ENCODE assay signal across 8 cellular contexts in genomic region chr22:37198290-37199102, GRCh38. TPM values are rescaled to one million over a fixed set of nuclear protein-coding genes. Genes with fewer than 3 reads are reported as not detected.
DNase-seq lines count a peak whose midpoint lies in the region; ATAC-seq, FAIRE-seq and TF ChIP-seq lines count a peak whose summit lies in the region.

No MANE protein-coding gene starts in this region.

- peak overlapping the region; percentile 58; the same call in 1 of the 2 replicates for H2BK120ac ChIP-seq in IMR-90 (ENCODE audit: low read depth, low read length)

- H3K36me3 ChIP-seq in IMR-90 (ENCODE audit: control insufficient read depth, insufficient read depth, low read length) = no peaks in the 10 kb centered on the region
- no peaks in the 10 kb centered on the region for H3K36me3 ChIP-seq in neuron (ENCODE audit: insufficient read depth, low read length)
- H3K36me3 ChIP-seq in stomach smooth muscle (ENCODE audit: control insufficient read depth in 2 of 2, insufficient read depth in 2 of 2, low read length in 2 of 2) = no peaks in the 10 kb centered on the region

- H3K4me2 ChIP-seq in IMR-90 (ENCODE audit: low read depth, low read length) = peak overlapping the region; percentile 82

- peak overlapping the region; percentile 87; the same call in 1 of the 2 replicates for H3K23ac ChIP-seq in IMR-90 (ENCODE audit: low read depth, low read length)

- H4K91ac ChIP-seq in IMR-90 (ENCODE audit: insufficient read depth, low read depth, low read length) = peak overlapping the region; percentile 86

- peak overlapping the region; percentile 86 for H3K56ac ChIP-seq in IMR-90 (ENCODE audit: extremely low read depth, insufficient read depth, low read length)

- CTCF ChIA-PET in IMR-90 (lab: Yijun Ruan, JAX) = interaction anchor here (1.3 to 1.5 kb wide), 3 partner anchors 11 to 108 kb away, joined by 3 to 5 read pairs (median 3); no protein-coding TSS in a partner anchor
- CTCF ChIA-PET in activated naive CD4-positive, alpha-beta T cell treated with anti-CD3 and anti-CD28 coated beads for 36 hours (lab: Charles Lee) = interaction anchor here (0.6 to 4.8 kb wide), 34 partner anchors 12 to 401 kb away, joined by 3 to 47 read pairs (median 5); partner anchors contain the start of genes IL2RB and KCTD17

- H4K8ac ChIP-seq in IMR-90 (ENCODE audit: low read depth in 2 of 2, low read length in 2 of 2) = peak overlapping the region; percentile 95 to 97

- TF ChIP-seq CTCF in IMR-90 (conservative IDR thresholded peaks at IDR 0.05; ENCODE audit: low read depth, low read length) = peak; percentile 82

- dilution Hi-C loops in IMR-90 (cut with HindIII; ENCODE audit: low sequenced_read_pairs, unreplicated experiment) = no loop called here

- POLR2A ChIA-PET in IMR-90 (lab: Charles Lee; ENCODE audit: unreplicated experiment) = no interaction called here

- peaks cover 7% of the 10 kb centered on the region for H3K9me1 ChIP-seq in IMR-90 (ENCODE audit: insufficient read depth, low read length)

- H2AK5ac ChIP-seq in IMR-90 (ENCODE audit: low read depth, low read length) = peak overlapping the region; percentile 94

- H3K4ac ChIP-seq in IMR-90 (ENCODE audit: low read depth, low read length) = peak overlapping the region; percentile 95

- H2BK15ac ChIP-seq in IMR-90 (ENCODE audit: low read depth, low read length) = no peak overlapping the region

- H3K4me1 ChIP-seq in IMR-90 (ENCODE audit: control insufficient read depth, insufficient read depth, low read length) = peaks cover 20% of the 10 kb centered on the region
- peaks cover 8% of the 10 kb centered on the region for H3K4me1 ChIP-seq in neuron (ENCODE audit: insufficient read depth, low read length)
- H3K4me1 ChIP-seq in stomach smooth muscle (ENCODE audit: control insufficient read depth, insufficient read depth, low read length) = peaks cover 35% of the 10 kb centered on the region

- peak overlapping the region; percentile 61 for H4K5ac ChIP-seq in IMR-90 (ENCODE audit: low read depth, low read length)

- H3K4me3 ChIP-seq in IMR-90 (ENCODE audit: insufficient read depth, low read depth, low read length) (peak overlapping the region; percentile 58), neuron (ENCODE audit: low read length) (peak overlapping the region; percentile 68), stomach smooth muscle (ENCODE audit: low read length in 2 of 2) (peak overlapping the region; percentile 87 to 94)

- H3K27ac Mint-ChIP-seq in activated naive CD4-positive, alpha-beta T cell treated with anti-CD3 and anti-CD28 coated beads for 36 hours = peak overlapping the region; percentile 96

- H3K9me3 Mint-ChIP-seq in activated naive CD4-positive, alpha-beta T cell treated with anti-CD3 and anti-CD28 coated beads for 36 hours = no peaks in the 10 kb centered on the region

- peaks cover 10% of the 10 kb centered on the region for H3K36me3 Mint-ChIP-seq in activated naive CD4-positive, alpha-beta T cell treated with anti-CD3 and anti-CD28 coated beads for 36 hours (ENCODE audit: low read depth)

- no peak for TF ChIP-seq POLR2A in IMR-90 (IDR thresholded peaks at IDR 0.05; ENCODE audit: low read depth, low read length)

- peak overlapping the region; percentile 75 for H2BK5ac ChIP-seq in IMR-90 (ENCODE audit: low read depth, low read length, poor library complexity, severe bottlenecking)

- no peaks in the 10 kb centered on the region for H3K27me3 Mint-ChIP-seq in activated naive CD4-positive, alpha-beta T cell treated with anti-CD3 and anti-CD28 coated beads for 36 hours (ENCODE audit: low read depth)

- H2AK9ac ChIP-seq in IMR-90 (replicated peaks; ENCODE audit: low read depth, low read length, poor library complexity) = peak overlapping the region; percentile 99

- 7% methylated on average over 3 of the region's 51 CpGs; no CpG with 5 or more reads in 1 of the 2 experiments for WGBS in IMR-90 (ENCODE audit: extremely low coverage in 2 of 2, insufficient read length in 1 of 2), 2 experiments

- H3K14ac ChIP-seq in IMR-90 (replicated peaks; ENCODE audit: low read depth, low read length) = peak overlapping the region; percentile 91

- no peak overlapping the region for H2BK20ac ChIP-seq in IMR-90 (ENCODE audit: low read depth, low read length)

- DNase-seq in NCI-H1417 (lab: John Stamatoyannopoulos, UW) (peak; percentile 46 to 69 (median 58)), NCI-H1417 treated with DMSO at 0.1 percent for 48 hours (lab: John Stamatoyannopoulos, UW) (no peak), IMR-90 (peak; percentile 58), SK-N-DZ (ENCODE audit: low spot score) (peak; percentile 52), frontal cortex (ENCODE audit: low spot score in 2 of 2) (peak; percentile 78 to 81)
- peak; percentile 97 for DNase-seq in activated naive CD4-positive, alpha-beta T cell treated with anti-CD3 and anti-CD28 coated beads for 36 hours

- in situ Hi-C loops in IMR-90 (cut with MboI; ENCODE audit: low sequenced_read_pairs) = loop anchor here (5.0 kb wide), 1 partner anchor 36 kb away; no protein-coding TSS in a partner anchor

- peak; percentile 74 for TF ChIP-seq RAD21 in IMR-90 (IDR thresholded peaks at IDR 0.05; ENCODE audit: low read length)

- no peaks in the 10 kb centered on the region for H4K20me1 ChIP-seq in IMR-90 (ENCODE audit: insufficient read depth, low read length)

- peaks cover 0 to 6% of the 10 kb centered on the region in 2 experiments; a peak in 1 of 4 replicates for H3K79me1 ChIP-seq in IMR-90 (ENCODE audit: low read depth in 1 of 2, low read length in 2 of 2)

- H3K18ac ChIP-seq in IMR-90 (ENCODE audit: low read depth, low read length) = peak overlapping the region; percentile 10; the same call in 1 of the 2 replicates

- ATAC-seq in IMR-90 (ENCODE audit: low read depth) = peak; percentile 38

- H3K27ac ChIP-seq in IMR-90 (ENCODE audit: insufficient read depth, low read length) = peak overlapping the region; percentile 84
- peak overlapping the region; percentile 89 for H3K27ac ChIP-seq in stomach smooth muscle (ENCODE audit: low read length)

- intact Hi-C loops in IMR-90 (cut with micrococcal nuclease) = loop anchor here (1.0 to 5.0 kb wide), 5 partner anchors 32 to 416 kb away; partner anchors contain the start of gene KCTD17
- intact Hi-C loops in activated naive CD4-positive, alpha-beta T cell treated with anti-CD3 and anti-CD28 coated beads for 36 hours (cut with micrococcal nuclease) = loop anchor here (1.0 to 5.0 kb wide), 14 partner anchors 20 to 416 kb away; partner anchors contain the start of gene IL2RB

- H3K9me3 ChIP-seq in IMR-90 (ENCODE audit: control insufficient read depth, insufficient read depth, low read length) (no peaks in the 10 kb centered on the region), neuron (ENCODE audit: low read length) (no peaks in the 10 kb centered on the region), stomach smooth muscle (ENCODE audit: control insufficient read depth in 2 of 2, low read length in 2 of 2) (no peaks in the 10 kb centered on the region)

- FAIRE-seq in frontal cortex (lab: Jason Lieb, UNC) = no peak

- H2AFZ ChIP-seq in IMR-90 (replicated peaks; ENCODE audit: low read length, poor library complexity) = peak overlapping the region; percentile 99
- peak overlapping the region; percentile 53 for H2AFZ ChIP-seq in neuron (ENCODE audit: low read depth, low read length)

- BruUV-seq in IMR-90 (replicated peaks; lab: Mats Ljungman, UMichigan) = no TSS peak

- peak overlapping the region; percentile 81 for H3K4me3 Mint-ChIP-seq in activated naive CD4-positive, alpha-beta T cell treated with anti-CD3 and anti-CD28 coated beads for 36 hours

- H3K27me3 ChIP-seq in IMR-90 (ENCODE audit: control insufficient read depth, insufficient read depth, low read length) (no peaks in the 10 kb centered on the region), neuron (ENCODE audit: insufficient read depth, low read length) (no peaks in the 10 kb centered on the region), stomach smooth muscle (ENCODE audit: control insufficient read depth in 1 of 2, insufficient read depth in 2 of 2, low read length in 2 of 2) (no peaks in the 10 kb centered on the region)

- peak overlapping the region; percentile 81 for H3K9ac ChIP-seq in IMR-90 (ENCODE audit: low read depth, low read length)
- H3K9ac ChIP-seq in stomach smooth muscle (ENCODE audit: low read length in 2 of 2) = peak overlapping the region; percentile 84 to 88

- peaks cover 54% of the 10 kb centered on the region for H3K4me1 Mint-ChIP-seq in activated naive CD4-positive, alpha-beta T cell treated with anti-CD3 and anti-CD28 coated beads for 36 hours (ENCODE audit: low read depth)

RNA-seq across cellular contexts. Expression of gene C1QTNF6, which starts 10.4 kb away (rescaled TPM):
- total RNA-seq in IMR-90 (2012; rRNA removed) (1.1 TPM in 2 replicates), frontal cortex (3.7 TPM)
- 10.0 and 10.9 TPM in 2 replicates for polyA plus RNA-seq in IMR-90 (2012; rRNA removed)
- polyA plus RNA-seq in IMR-90 (2012; cell fraction: cytosol; rRNA removed) = 3.1 and 9.8 TPM in 2 replicates
- 53.9 and 59.1 TPM in 2 replicates for polyA plus RNA-seq in IMR-90 (2012; cell fraction: nucleus; rRNA removed; ENCODE audit: low replicate concordance)
- polyA plus RNA-seq in SK-N-DZ (2014; cell fraction: cytosol; rRNA removed) = 1.0 and 1.8 TPM in 2 replicates
- 2.6 and 4.0 TPM in 2 replicates for polyA plus RNA-seq in SK-N-DZ (2014; cell fraction: nucleus; rRNA removed)
- 10 to 100 TPM; 13.4 to 13.6 TPM for total RNA-seq in activated naive CD4-positive, alpha-beta T cell treated with anti-CD3 and anti-CD28 coated beads for 36 hours

RNA-seq across cellular contexts. Expression of gene SSTR3, which starts 13.8 kb away (rescaled TPM):
- under 0.01 TPM in 2 replicates for total RNA-seq in IMR-90 (2012; rRNA removed)
- polyA plus RNA-seq in IMR-90 (2012; rRNA removed) = 0.07 TPM in 2 replicates
- 0.03 and 0.04 TPM in 2 replicates for polyA plus RNA-seq in IMR-90 (2012; cell fraction: cytosol; rRNA removed)
- 0.09 and 0.16 TPM in 2 replicates for polyA plus RNA-seq in IMR-90 (2012; cell fraction: nucleus; rRNA removed; ENCODE audit: low replicate concordance)
- polyA plus RNA-seq in SK-N-DZ (2014; cell fraction: cytosol; rRNA removed) = 0.05 and 0.08 TPM in 2 replicates
- polyA plus RNA-seq in SK-N-DZ (2014; cell fraction: nucleus; rRNA removed) = 0.03 TPM in 1 of 2 replicates, not detected in the other
- total RNA-seq in activated naive CD4-positive, alpha-beta T cell treated with anti-CD3 and anti-CD28 coated beads for 36 hours = 10 to 100 TPM; 28.1 to 28.6 TPM
- total RNA-seq in frontal cortex = 0.41 TPM

RNA-seq across cellular contexts. Expression of gene RAC2, which starts 45.6 kb away (rescaled TPM):
- total RNA-seq in IMR-90 (2012; rRNA removed) (10.0 and 11.1 TPM in 2 replicates), frontal cortex (under 0.01 TPM)
- 72.3 and 77.1 TPM in 2 replicates for polyA plus RNA-seq in IMR-90 (2012; rRNA removed)
- 56.9 and 106 TPM in 2 replicates for polyA plus RNA-seq in IMR-90 (2012; cell fraction: cytosol; rRNA removed)
- polyA plus RNA-seq in IMR-90 (2012; cell fraction: nucleus; rRNA removed; ENCODE audit: low replicate concordance) = 33.8 and 79.6 TPM in 2 replicates
- polyA plus RNA-seq in SK-N-DZ (2014; cell fraction: cytosol; rRNA removed) = 0.44 and 0.71 TPM in 2 replicates
- not detected in 2 replicates for polyA plus RNA-seq in SK-N-DZ (2014; cell fraction: nucleus; rRNA removed)
- 100 to 1,000 TPM; 728 to 759 TPM for total RNA-seq in activated naive CD4-positive, alpha-beta T cell treated with anti-CD3 and anti-CD28 coated beads for 36 hours

RNA-seq across cellular contexts. Expression of gene IL2RB, which starts 48.8 kb away (rescaled TPM):
- not detected in 2 replicates for total RNA-seq in IMR-90 (2012; rRNA removed)
- polyA plus RNA-seq in IMR-90 (2012; rRNA removed) = 1.0 and 1.2 TPM in 2 replicates
- 0.82 and 1.5 TPM in 2 replicates for polyA plus RNA-seq in IMR-90 (2012; cell fraction: cytosol; rRNA removed)
- polyA plus RNA-seq in IMR-90 (2012; cell fraction: nucleus; rRNA removed; ENCODE audit: low replicate concordance) = 0.19 and 0.29 TPM in 2 replicates
- polyA plus RNA-seq in SK-N-DZ (2014; cell fraction: cytosol; rRNA removed) = 0.22 TPM in 1 of 2 replicates, not detected in the other
- not detected in 2 replicates for polyA plus RNA-seq in SK-N-DZ (2014; cell fraction: nucleus; rRNA removed)
- total RNA-seq in activated naive CD4-positive, alpha-beta T cell treated with anti-CD3 and anti-CD28 coated beads for 36 hours = 100 to 1,000 TPM; 126 to 134 TPM
- total RNA-seq in frontal cortex = not detected

Comparison
In these comparisons a context has a peak if more than half of its experiments do, and no peak if none do; other contexts are left out.
1. RNA of gene SSTR3, which starts 13.8 kb away (total RNA-seq): 28.1 to 28.6 TPM in activated naive CD4-positive, alpha-beta T cell treated with anti-CD3 and anti-CD28 coated beads for 36 hours; 0.41 TPM in frontal cortex (single experiment) and under 0.01 TPM in IMR-90; every median in the first group is over 10 times any median in the second.
2. RNA of gene RAC2, which starts 45.6 kb away (total RNA-seq): 728 to 759 TPM in activated naive CD4-positive, alpha-beta T cell treated with anti-CD3 and anti-CD28 coated beads for 36 hours; 10.0 to 11.1 TPM in IMR-90 and under 0.01 TPM in frontal cortex (single experiment); every median in the first group is over 10 times any median in the second.
3. Peak in every context shown above with its lines, with median percentiles within 50 percentile points of each other: H3K4me3 ChIP-seq.